In the genomic region with DNA sequence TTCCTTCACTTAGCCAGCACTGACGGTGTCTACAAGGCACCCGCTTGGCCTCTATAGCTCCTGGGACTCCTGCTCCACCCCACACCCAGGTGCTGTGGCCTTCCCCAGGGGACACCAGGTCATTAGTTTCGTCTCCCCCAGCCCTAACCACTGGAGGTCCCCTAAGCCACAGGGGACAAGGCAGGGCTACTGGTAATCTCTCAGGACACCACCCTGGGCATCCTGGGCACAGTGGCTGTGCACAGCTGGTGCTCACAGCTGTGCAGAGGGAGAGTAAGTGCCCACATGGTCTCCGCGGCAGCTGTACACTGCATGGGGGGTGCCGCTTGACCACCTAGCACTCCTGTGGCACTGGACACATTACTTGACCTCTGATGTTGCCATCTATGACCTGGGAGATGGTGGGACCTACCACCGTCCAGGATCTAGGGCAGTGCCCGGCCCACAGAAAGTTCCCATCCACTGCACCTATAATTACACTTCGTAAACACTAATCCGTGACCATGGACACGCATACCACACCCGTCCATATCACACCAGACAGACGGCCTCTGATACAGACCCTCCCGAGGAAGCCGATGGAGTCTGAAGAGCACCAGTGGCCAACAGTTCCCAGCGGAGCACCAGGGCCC, we compare ENCODE assay signal across 8 cellular contexts.
DNase-seq lines count a peak whose midpoint lies in the region; ATAC-seq and TF ChIP-seq lines count a peak whose summit lies in the region.

No MANE protein-coding gene starts in this region.

- no peak overlapping the region for H2AFZ ChIP-seq in mammary epithelial cell (ENCODE audit: low read depth, low read length)
- no peak overlapping the region for H2AFZ ChIP-seq in neural progenitor cell (replicated peaks)

- H3K27ac Mint-ChIP-seq in neural progenitor cell: peak overlapping the region; percentile 79

- dilution Hi-C loops in mammary epithelial cell (cut with HindIII; ENCODE audit: low sequenced_read_pairs): no loop called here

- intact Hi-C loops in mammary epithelial cell (cut with micrococcal nuclease): no loop called here

- H3K9ac ChIP-seq in mammary epithelial cell (ENCODE audit: insufficient read depth, low read length) (no peak overlapping the region), neural progenitor cell (no peak overlapping the region)

- H4K20me1 ChIP-seq in mammary epithelial cell (ENCODE audit: insufficient read depth, low read length) (no peaks in the 10 kb centered on the region), neural progenitor cell (ENCODE audit: low read depth) (peaks cover 87% of the 10 kb centered on the region)

- H3K27ac ChIP-seq in mammary epithelial cell (ENCODE audit: insufficient read depth, low read depth, low read length): peak overlapping the region; percentile 11
- no peak overlapping the region for H3K27ac ChIP-seq in neural progenitor cell

- H3F3A ChIP-seq in neural progenitor cell (ENCODE audit: low read depth): no peaks in the 10 kb centered on the region

- CTCF ChIA-PET in mammary epithelial cell (lab: Charles Lee; ENCODE audit: low non-redundant PET): no interaction called here

- H3K36me3 ChIP-seq in mammary epithelial cell (ENCODE audit: insufficient read depth, low read length): no peaks in the 10 kb centered on the region
- no peaks in the 10 kb centered on the region for H3K36me3 ChIP-seq in neural progenitor cell

- no peak overlapping the region for H3K4me3 ChIP-seq in mammary epithelial cell (replicated peaks in 1 of 3; ENCODE audit: insufficient read depth in 1 of 3, low read depth in 2 of 3, low read length in 3 of 3)
- no peak overlapping the region for H3K4me3 ChIP-seq in neural progenitor cell

- no peaks in the 10 kb centered on the region for H3K9me3 ChIP-seq in mammary epithelial cell (replicated peaks; ENCODE audit: insufficient read depth, low read length)
- no peaks in the 10 kb centered on the region for H3K9me3 ChIP-seq in neural progenitor cell (ENCODE audit: low read depth)

- H3K27me3 Mint-ChIP-seq in neural progenitor cell (ENCODE audit: insufficient read depth, low read depth): peaks cover 2% of the 10 kb centered on the region

- ATAC-seq in GM18907 (IDR thresholded peaks at IDR 0.05; ENCODE audit: unreplicated experiment): peak; percentile 15
- peak; percentile 22 for ATAC-seq in HG03196 (IDR thresholded peaks at IDR 0.05; ENCODE audit: unreplicated experiment)
- no peak for ATAC-seq in HG03469 (IDR thresholded peaks at IDR 0.05; ENCODE audit: unreplicated experiment)

- DNase-seq in mammary epithelial cell (no peak), neural progenitor cell (ENCODE audit: low spot score) (no peak), retina (no peak), AML-193 (lab: John Stamatoyannopoulos, UW) (no peak), DMS114 treated with DMSO at 0.1 percent for 48 hours (lab: John Stamatoyannopoulos, UW; ENCODE audit: unreplicated experiment) (no peak)

- H3K79me2 ChIP-seq in mammary epithelial cell (ENCODE audit: insufficient read depth, low read length) (peaks cover 33% of the 10 kb centered on the region), neural progenitor cell (ENCODE audit: low read depth) (peaks cover 97% of the 10 kb centered on the region)

- H3K4me2 ChIP-seq in mammary epithelial cell (ENCODE audit: insufficient read depth, low read depth, low read length) (peak overlapping the region; percentile 66), neural progenitor cell (no peak overlapping the region)

- H3K4me1 ChIP-seq in mammary epithelial cell (ENCODE audit: insufficient read depth, low read length): peaks cover 20% of the 10 kb centered on the region
- peaks cover 23% of the 10 kb centered on the region for H3K4me1 ChIP-seq in neural progenitor cell

- H3K4me3 Mint-ChIP-seq in neural progenitor cell: no peak overlapping the region

- H3K36me3 Mint-ChIP-seq in neural progenitor cell: peaks cover 2% of the 10 kb centered on the region

- H3K4me1 Mint-ChIP-seq in neural progenitor cell: peaks cover 58% of the 10 kb centered on the region

- no peaks in the 10 kb centered on the region for H3K9me3 Mint-ChIP-seq in neural progenitor cell

- no peak for TF ChIP-seq CTCF in mammary epithelial cell (conservative IDR thresholded peaks at IDR 0.05 in 1 of 2, IDR thresholded peaks at IDR 0.05 in 1 of 2; ENCODE audit: extremely low read depth in 1 of 2, insufficient read depth in 1 of 2, low read depth in 1 of 2, low read length in 2 of 2)
- no peak for TF ChIP-seq CTCF in neural progenitor cell (IDR thresholded peaks at IDR 0.05)

- in situ Hi-C loops in mammary epithelial cell (cut with MboI; ENCODE audit: low sequenced_read_pairs in 2 of 2): no loop called here

- WGBS in mammary epithelial cell (ENCODE audit: low coverage, missing lambda C conversion rate): 97% methylated on average over 14 of the region's 16 CpGs

- H3K27me3 ChIP-seq in mammary epithelial cell (ENCODE audit: insufficient read depth, low read length): no peaks in the 10 kb centered on the region
- no peaks in the 10 kb centered on the region for H3K27me3 ChIP-seq in neural progenitor cell

- no TSS peak for BruUV-seq in mammary epithelial cell (replicated peaks; lab: Mats Ljungman, UMichigan)
